In the genomic region with DNA sequence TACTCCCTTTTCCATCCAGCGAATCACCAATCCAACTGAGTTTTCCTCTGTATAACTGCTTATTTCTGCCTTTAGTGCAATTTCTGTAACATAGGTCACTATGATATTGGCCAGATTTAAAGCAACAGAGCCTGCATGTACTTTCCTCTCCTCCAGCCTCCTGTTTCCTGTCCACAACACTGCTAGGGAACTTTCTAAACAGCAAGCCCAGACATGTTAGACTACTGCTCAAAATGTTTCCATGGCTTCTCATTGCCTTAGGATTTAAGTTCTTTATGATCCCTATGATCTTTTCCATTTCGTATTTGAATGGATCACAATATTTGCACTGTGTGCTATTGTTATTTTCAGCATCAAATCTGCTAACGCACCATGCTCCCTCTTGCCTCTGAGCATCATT, we compare ENCODE assay signal across 9 cellular contexts.
"Had no signal": no experiment of that assay in that cellular context is flagged by ENCODE, and none has a peak within 500 bp of the region (broad histone marks: within the 10 kb centered on the region; RNA-seq: fewer than 3 reads in every experiment).

No MANE protein-coding gene starts in this region.

- H3K4me3 Mint-ChIP-seq: HFFc6 had no signal

- H3K36me3 ChIP-seq: HAP-1 had no signal

- H3K9ac ChIP-seq: GM23248 had no signal

- H3K9me3 ChIP-seq: HAP-1 had no signal

- H3K4me1 ChIP-seq: HAP-1 had no signal

- H3K27ac Mint-ChIP-seq: HFFc6 had no signal

- ATAC-seq: HCT116, K562 had no signal

- DNase-seq: GM23248, GOT3, H7, HFFc6, IMR-90 had no signal

- H2AFZ ChIP-seq: GM23248 had no signal

- FAIRE-seq: HTR-8/SVneo, K562 had no signal

- H3K27ac ChIP-seq: GM23248 had no signal

- H3K4me3 ChIP-seq: GM23248, HAP-1, K562 had no signal
